In genomic region chr11:120667281-120667680, GRCh38 we compare ENCODE assay signal across 1 cellular context.
TF ChIP-seq lines count a peak whose summit lies in the region.

No MANE protein-coding gene starts in this region.

TF ChIP-seq in WTC11, 78 proteins besides CTCF, POLR2A, EP300 and RAD21 (continued from another document):
- TF ChIP-seq ZNF425 (CRISPR knock-in tag; conservative IDR thresholded peaks at IDR 0.05) (no peak), ATF6 (CRISPR knock-in tag; IDR thresholded peaks at IDR 0.05) (no peak)
